9 cellular contexts compared by ENCODE assay signal in the genomic region with DNA sequence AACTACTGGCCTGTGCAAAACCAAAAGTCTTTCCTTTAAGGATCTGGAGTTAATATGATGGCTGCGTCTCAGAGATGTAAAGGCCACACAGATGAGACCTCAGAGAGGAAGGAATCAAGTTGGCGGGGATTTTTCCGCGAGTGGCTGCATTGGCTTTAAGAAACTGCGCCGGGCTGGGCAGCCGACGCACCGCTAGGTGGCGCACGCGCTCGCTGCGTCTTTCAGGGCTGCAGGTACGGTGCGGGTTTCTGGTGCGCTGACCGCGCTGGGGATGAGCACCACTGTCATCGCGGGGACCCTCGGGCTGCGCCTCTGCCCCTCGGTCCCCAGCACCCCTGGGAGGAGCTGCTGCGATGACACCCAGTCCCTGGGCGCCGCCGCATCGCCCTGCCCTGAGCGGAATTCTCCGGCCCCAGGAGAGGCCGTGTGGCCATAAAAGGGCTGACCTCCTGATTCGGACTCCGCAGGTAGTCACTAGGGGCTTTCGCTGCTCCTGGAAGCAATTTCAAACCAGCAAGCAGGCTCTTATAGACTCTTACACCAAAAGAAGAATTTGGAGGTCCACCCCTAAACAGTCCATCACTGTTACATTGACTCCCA.
DNase-seq lines count a peak whose midpoint lies in the region; ATAC-seq, FAIRE-seq and TF ChIP-seq lines count a peak whose summit lies in the region.
"Had no signal": no experiment of that assay in that cellular context is flagged by ENCODE, and none has a peak within 500 bp of the region (broad histone marks: within the 10 kb centered on the region; RNA-seq: fewer than 3 reads in every experiment).

No MANE protein-coding gene starts in this region.

- TF ChIP-seq CTCF in D721Med (IDR thresholded peaks at IDR 0.05; ENCODE audit: insufficient read depth, missing control alignments) (peak; percentile 79), ascending aorta (IDR thresholded peaks at IDR 0.05) (peak; percentile 73 to 97 (median 93))

- H3K36me3 ChIP-seq in ascending aorta (no peaks in the 10 kb centered on the region), small intestine (ENCODE audit: control insufficient read depth in 2 of 2, insufficient read depth in 2 of 2, low read length in 2 of 2) (no peaks in the 10 kb centered on the region)
- H3K36me3 ChIP-seq: SJSA1 had no signal

- H3K27ac ChIP-seq in ascending aorta (no peak overlapping the region), small intestine (ENCODE audit: low read depth in 1 of 2, low read length in 1 of 2) (no peak overlapping the region)
- H3K27ac ChIP-seq: SJSA1 had no signal

- no peak for FAIRE-seq in D721Med (lab: Jason Lieb, UNC)
- no peak for FAIRE-seq in small intestine (lab: Jason Lieb, UNC)

- H3K4me1 ChIP-seq in ascending aorta, result no peaks in the 10 kb centered on the region
- no peaks in the 10 kb centered on the region for H3K4me1 ChIP-seq in small intestine (ENCODE audit: control insufficient read depth in 2 of 2, insufficient read depth in 1 of 2, low read depth in 1 of 2, low read length in 1 of 2)
- H3K4me1 ChIP-seq: SJSA1 had no signal

- POLR2A ChIA-PET in T-cell (lab: Charles Lee), result no interaction called here

- H3K27me3 Mint-ChIP-seq in T-cell, result peaks cover 31 to 40% of the 10 kb centered on the region in 2 donors

- H3K4me3 ChIP-seq in ascending aorta, result peak overlapping the region; percentile 29 to 42
- no peak overlapping the region for H3K4me3 ChIP-seq in small intestine (ENCODE audit: low read depth in 1 of 2, low read length in 2 of 2)
- H3K4me3 ChIP-seq: SJSA1 had no signal

- intact Hi-C loops in ascending aorta (cut with DNase I), result loop anchor here (2.0 kb wide), 1 partner anchor 681 kb away; no protein-coding TSS in a partner anchor

- H3K9me3 ChIP-seq in ascending aorta (no peaks in the 10 kb centered on the region), small intestine (ENCODE audit: control insufficient read depth, low read depth) (no peaks in the 10 kb centered on the region)
- H3K9me3 ChIP-seq: SJSA1 had no signal

- ATAC-seq in T-cell (replicated peaks in 1 of 4) (peak in 1 of 4 experiments; percentile 64), HG03108 (IDR thresholded peaks at IDR 0.05; ENCODE audit: unreplicated experiment) (no peak)

- H3K4me3 Mint-ChIP-seq in T-cell, result no peak overlapping the region

- no peak overlapping the region for H3K27ac Mint-ChIP-seq in T-cell

- DNase-seq in D721Med (ENCODE audit: insufficient read length, low spot score) (peak; percentile 58), T-cell (peak in 32 of 34 experiments; percentile 5 to 56 (median 36)), ascending aorta (ENCODE audit: low spot score in 2 of 2) (peak in 1 of 2 donors; percentile 78), hypothalamus (lab: John Stamatoyannopoulos, UW) (peak in 35 of 51 donors; percentile 2 to 71 (median 23)), small intestine (peak; percentile 23), DMS153 treated with DMSO at 0.1 percent for 48 hours (lab: John Stamatoyannopoulos, UW; ENCODE audit: unreplicated experiment) (no peak)

- CTCF ChIA-PET in T-cell (lab: Charles Lee), result interaction anchor here (1.1 to 1.5 kb wide), 2 partner anchors 111 kb away, joined by 3 to 4 read pairs; no protein-coding TSS in a partner anchor

- no peaks in the 10 kb centered on the region for H3K36me3 Mint-ChIP-seq in T-cell

- TF ChIP-seq EP300 in Ishikawa (IDR thresholded peaks at IDR 0.05; ENCODE audit: borderline replicate concordance), result no peak

- H3K4me1 Mint-ChIP-seq in T-cell, result peaks cover 0 to 2% (median 2%) of the 10 kb centered on the region in 3 donors

- 17 to 20% (median 17%) methylated on average over 35 of the region's 35 CpGs for WGBS in small intestine, 3 donors

- peak; percentile 61; the same call in 1 of the 2 replicates for TF ChIP-seq RAD21 in Ishikawa (IDR thresholded peaks at IDR 0.05; ENCODE audit: low read depth)

- H3K27me3 ChIP-seq in ascending aorta (no peaks in the 10 kb centered on the region), small intestine (ENCODE audit: control insufficient read depth in 2 of 2, insufficient read depth in 2 of 2, low read length in 2 of 2) (peaks cover 0 to 2% of the 10 kb centered on the region in 2 donors)

- H3K9me3 Mint-ChIP-seq in T-cell, result no peaks in the 10 kb centered on the region

TF ChIP-seq in Ishikawa, 13 proteins besides CTCF, POLR2A, EP300 and RAD21:
- TF ChIP-seq, protein P1, sequence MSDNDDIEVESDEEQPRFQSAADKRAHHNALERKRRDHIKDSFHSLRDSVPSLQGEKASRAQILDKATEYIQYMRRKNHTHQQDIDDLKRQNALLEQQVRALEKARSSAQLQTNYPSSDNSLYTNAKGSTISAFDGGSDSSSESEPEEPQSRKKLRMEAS (IDR thresholded peaks at IDR 0.05), result no peak
- TF ChIP-seq TEAD4 (IDR thresholded peaks at IDR 0.05) (no peak), ZBTB7A (IDR thresholded peaks at IDR 0.05; ENCODE audit: low read depth) (no peak), EGR1 (IDR thresholded peaks at IDR 0.05) (no peak), FOXM1 (IDR thresholded peaks at IDR 0.05; ENCODE audit: borderline replicate concordance, low read depth) (no peak), NFIC (IDR thresholded peaks at IDR 0.05) (no peak), CREB1 (IDR thresholded peaks at IDR 0.05; ENCODE audit: low read depth) (no peak), TAF1 (IDR thresholded peaks at IDR 0.05; ENCODE audit: low read depth) (no peak), TCF12 (IDR thresholded peaks at IDR 0.05; ENCODE audit: low read depth) (no peak), YY1 (IDR thresholded peaks at IDR 0.05; ENCODE audit: low read depth) (no peak), CEBPB (IDR thresholded peaks at IDR 0.05) (no peak)
- TF ChIP-seq, protein P2, sequence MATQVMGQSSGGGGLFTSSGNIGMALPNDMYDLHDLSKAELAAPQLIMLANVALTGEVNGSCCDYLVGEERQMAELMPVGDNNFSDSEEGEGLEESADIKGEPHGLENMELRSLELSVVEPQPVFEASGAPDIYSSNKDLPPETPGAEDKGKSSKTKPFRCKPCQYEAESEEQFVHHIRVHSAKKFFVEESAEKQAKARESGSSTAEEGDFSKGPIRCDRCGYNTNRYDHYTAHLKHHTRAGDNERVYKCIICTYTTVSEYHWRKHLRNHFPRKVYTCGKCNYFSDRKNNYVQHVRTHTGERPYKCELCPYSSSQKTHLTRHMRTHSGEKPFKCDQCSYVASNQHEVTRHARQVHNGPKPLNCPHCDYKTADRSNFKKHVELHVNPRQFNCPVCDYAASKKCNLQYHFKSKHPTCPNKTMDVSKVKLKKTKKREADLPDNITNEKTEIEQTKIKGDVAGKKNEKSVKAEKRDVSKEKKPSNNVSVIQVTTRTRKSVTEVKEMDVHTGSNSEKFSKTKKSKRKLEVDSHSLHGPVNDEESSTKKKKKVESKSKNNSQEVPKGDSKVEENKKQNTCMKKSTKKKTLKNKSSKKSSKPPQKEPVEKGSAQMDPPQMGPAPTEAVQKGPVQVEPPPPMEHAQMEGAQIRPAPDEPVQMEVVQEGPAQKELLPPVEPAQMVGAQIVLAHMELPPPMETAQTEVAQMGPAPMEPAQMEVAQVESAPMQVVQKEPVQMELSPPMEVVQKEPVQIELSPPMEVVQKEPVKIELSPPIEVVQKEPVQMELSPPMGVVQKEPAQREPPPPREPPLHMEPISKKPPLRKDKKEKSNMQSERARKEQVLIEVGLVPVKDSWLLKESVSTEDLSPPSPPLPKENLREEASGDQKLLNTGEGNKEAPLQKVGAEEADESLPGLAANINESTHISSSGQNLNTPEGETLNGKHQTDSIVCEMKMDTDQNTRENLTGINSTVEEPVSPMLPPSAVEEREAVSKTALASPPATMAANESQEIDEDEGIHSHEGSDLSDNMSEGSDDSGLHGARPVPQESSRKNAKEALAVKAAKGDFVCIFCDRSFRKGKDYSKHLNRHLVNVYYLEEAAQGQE (IDR thresholded peaks at IDR 0.05; ENCODE audit: low read depth), result no peak
- TF ChIP-seq, protein P3, sequence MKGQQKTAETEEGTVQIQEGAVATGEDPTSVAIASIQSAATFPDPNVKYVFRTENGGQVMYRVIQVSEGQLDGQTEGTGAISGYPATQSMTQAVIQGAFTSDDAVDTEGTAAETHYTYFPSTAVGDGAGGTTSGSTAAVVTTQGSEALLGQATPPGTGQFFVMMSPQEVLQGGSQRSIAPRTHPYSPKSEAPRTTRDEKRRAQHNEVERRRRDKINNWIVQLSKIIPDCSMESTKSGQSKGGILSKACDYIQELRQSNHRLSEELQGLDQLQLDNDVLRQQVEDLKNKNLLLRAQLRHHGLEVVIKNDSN (IDR thresholded peaks at IDR 0.05), result no peak

Comparison
In these comparisons a context has a peak if more than half of its experiments do, and no peak if none do; other contexts are left out.
1. H3K4me3 ChIP-seq: peak in ascending aorta (2 of 2); none in small intestine (0 of 2).